9 cellular contexts compared by ENCODE assay signal in the genomic region with DNA sequence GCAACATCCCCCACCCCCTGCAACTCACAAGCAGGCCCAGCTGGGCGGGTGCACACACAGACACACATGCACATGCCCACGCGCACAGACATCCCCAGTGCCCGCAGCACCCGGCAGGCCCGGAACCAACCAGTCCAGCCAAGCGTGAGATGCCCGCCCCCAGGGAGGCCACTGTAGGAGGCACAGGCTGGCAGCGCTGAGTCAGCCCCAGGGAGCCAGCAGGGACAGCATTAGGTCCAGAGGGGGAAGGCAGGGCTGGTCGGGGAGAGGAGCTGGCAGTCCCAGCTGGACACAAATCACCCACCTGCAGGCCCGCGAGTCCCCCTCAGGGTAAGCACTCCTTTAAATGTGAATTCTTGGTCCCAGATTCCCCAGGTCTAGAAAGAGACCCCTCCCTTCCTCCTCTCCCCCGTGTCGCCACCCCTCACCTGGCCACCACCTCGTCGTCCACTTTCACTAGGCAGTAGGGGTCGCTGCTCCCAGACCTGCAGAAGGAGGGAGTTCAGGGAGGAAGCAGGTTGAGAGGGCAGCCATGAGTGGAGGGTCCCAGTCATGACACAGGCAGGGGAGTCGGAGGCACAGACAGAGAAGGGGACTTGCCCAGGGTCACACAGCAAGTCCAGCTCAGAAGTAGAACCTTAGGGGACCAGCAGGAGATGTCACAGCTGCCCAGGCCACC. TPM values are rescaled to one million over a fixed set of nuclear protein-coding genes. Genes with fewer than 3 reads are reported as not detected.
A peak's percentile ranks its signal among the peaks of the same experiment; 100 is the strongest.
DNase-seq lines count a peak whose midpoint lies in the region; ATAC-seq and TF ChIP-seq lines count a peak whose summit lies in the region.
"Had no signal": no experiment of that assay in that cellular context is flagged by ENCODE, and none has a peak within 500 bp of the region (broad histone marks: within the 10 kb centered on the region; RNA-seq: fewer than 3 reads in every experiment).

No MANE protein-coding gene starts in this region.

- H3K36me3 Mint-ChIP-seq in GM23338 (ENCODE audit: low read depth) (no peaks in the 10 kb centered on the region), glutamatergic neuron (ENCODE audit: unreplicated experiment) (no peaks in the 10 kb centered on the region)
- H3K36me3 Mint-ChIP-seq: brain had no signal

- H3K4me1 Mint-ChIP-seq in GM23338 (peaks cover 7% of the 10 kb centered on the region; the same call in 2 of the 3 replicates), glutamatergic neuron (ENCODE audit: low read depth, unreplicated experiment) (no peaks in the 10 kb centered on the region)

- TF ChIP-seq CTCF in GM23338 (conservative IDR thresholded peaks at IDR 0.05; ENCODE audit: low read depth in 2 of 2) (peak; percentile 65 to 94), glutamatergic neuron (IDR thresholded peaks at IDR 0.05; ENCODE audit: partially characterized antibody, unreplicated experiment) (no peak)

- 0 out of 2 replicates have a peak overlapping the region, but pooled peaks have one; percentile 56 for H2AFZ ChIP-seq in GM23338

- ATAC-seq in GM23338 (peak; percentile 61), GM18907 (IDR thresholded peaks at IDR 0.05; ENCODE audit: unreplicated experiment) (no peak)

- H3F3A ChIP-seq in GM23338 (replicated peaks; ENCODE audit: low read depth): no peaks in the 10 kb centered on the region

- peak; percentile 85 for DNase-seq in GM23338 (ENCODE audit: low spot score)
- peak; percentile 32 to 44 for DNase-seq in SHP77 (lab: John Stamatoyannopoulos, UW)
- peak; percentile 45 for DNase-seq in glutamatergic neuron
- no peak for DNase-seq in cerebellar nuclear complex (lab: John Stamatoyannopoulos, UW)
- DNase-seq in Kasumi-1 (lab: John Stamatoyannopoulos, UW): no peak

- no peak overlapping the region for H3K4me2 ChIP-seq in GM23338

- H3K27ac ChIP-seq in GM23338 (ENCODE audit: low read depth) (no peak overlapping the region), temporal lobe (ENCODE audit: low read depth, low read length) (peak overlapping the region; percentile 78)
- H3K27ac ChIP-seq: HL-60 had no signal

- H3K27ac Mint-ChIP-seq in GM23338: no peak overlapping the region; the same call in 1 of the 2 replicates
- no peak overlapping the region for H3K27ac Mint-ChIP-seq in glutamatergic neuron (ENCODE audit: unreplicated experiment)

- no peak overlapping the region for H3K4me3 Mint-ChIP-seq in GM23338
- no peak overlapping the region for H3K4me3 Mint-ChIP-seq in glutamatergic neuron (ENCODE audit: unreplicated experiment)
- H3K4me3 Mint-ChIP-seq: brain had no signal

- H3K9me3 Mint-ChIP-seq in GM23338: no peaks in the 10 kb centered on the region
- peaks cover 1% of the 10 kb centered on the region for H3K9me3 Mint-ChIP-seq in glutamatergic neuron (ENCODE audit: unreplicated experiment)

- H3K27me3 Mint-ChIP-seq in GM23338 (ENCODE audit: insufficient read depth, low read depth, poor library complexity) (peaks cover 14% of the 10 kb centered on the region), glutamatergic neuron (ENCODE audit: unreplicated experiment) (peaks cover 4% of the 10 kb centered on the region)

- peaks cover 5% of the 10 kb centered on the region; the same call in 1 of the 2 replicates for H3K4me1 ChIP-seq in GM23338 (ENCODE audit: insufficient read depth)

- H4K20me1 ChIP-seq in GM23338 (replicated peaks; ENCODE audit: insufficient read depth): no peaks in the 10 kb centered on the region

- peaks cover 8% of the 10 kb centered on the region for H3K27me3 ChIP-seq in GM23338 (ENCODE audit: insufficient read depth)

- H3K4me3 ChIP-seq in GM23338: no peak overlapping the region

- no peaks in the 10 kb centered on the region for H3K9me2 ChIP-seq in GM23338 (ENCODE audit: insufficient read depth)

- no peaks in the 10 kb centered on the region for H3K79me2 ChIP-seq in GM23338 (replicated peaks; ENCODE audit: insufficient read depth)

- H3K36me3 ChIP-seq in GM23338 (ENCODE audit: insufficient read depth): no peaks in the 10 kb centered on the region

TF ChIP-seq in GM23338, 12 proteins besides CTCF, POLR2A, EP300 and RAD21:
- TF ChIP-seq ZNF331 (CRISPR knock-in tag; IDR thresholded peaks at IDR 0.05; ENCODE audit: low read depth) (no peak), CREB1 (CRISPR knock-in tag; IDR thresholded peaks at IDR 0.05; ENCODE audit: low read depth) (peak; percentile 54; the same call in 1 of the 2 replicates)
- TF ChIP-seq, protein P1, sequence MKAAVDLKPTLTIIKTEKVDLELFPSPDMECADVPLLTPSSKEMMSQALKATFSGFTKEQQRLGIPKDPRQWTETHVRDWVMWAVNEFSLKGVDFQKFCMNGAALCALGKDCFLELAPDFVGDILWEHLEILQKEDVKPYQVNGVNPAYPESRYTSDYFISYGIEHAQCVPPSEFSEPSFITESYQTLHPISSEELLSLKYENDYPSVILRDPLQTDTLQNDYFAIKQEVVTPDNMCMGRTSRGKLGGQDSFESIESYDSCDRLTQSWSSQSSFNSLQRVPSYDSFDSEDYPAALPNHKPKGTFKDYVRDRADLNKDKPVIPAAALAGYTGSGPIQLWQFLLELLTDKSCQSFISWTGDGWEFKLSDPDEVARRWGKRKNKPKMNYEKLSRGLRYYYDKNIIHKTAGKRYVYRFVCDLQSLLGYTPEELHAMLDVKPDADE (IDR thresholded peaks at IDR 0.05): no peak

RNA-seq across cellular contexts. Expression of gene RASAL1, which starts 5.0 kb away (rescaled TPM):
- total RNA-seq in GM23338 (2014; rRNA removed; shearing (Covaris generic)): 5.4 and 8.2 TPM in 2 replicates
- polyA plus RNA-seq in GM23338 (2016; fragmentation: Nextera tagmentation; extraction: Ambion mirVana): 2.6 and 2.7 TPM in 2 replicates
- total RNA-seq in glutamatergic neuron (ENCODE audit: unreplicated experiment) (not detected), temporal lobe (4.2 TPM)

RNA-seq across cellular contexts. Expression of gene CFAP73, which starts 18.9 kb away (rescaled TPM):
- total RNA-seq in GM23338 (2014; rRNA removed; shearing (Covaris generic)): 0.59 TPM in 1 of 2 replicates, not detected in the other
- polyA plus RNA-seq in GM23338 (2016; fragmentation: Nextera tagmentation; extraction: Ambion mirVana): 0.50 and 0.54 TPM in 2 replicates
- total RNA-seq in glutamatergic neuron (ENCODE audit: unreplicated experiment) (not detected), temporal lobe (1.2 TPM)

RNA-seq across cellular contexts. Expression of gene DDX54, which starts 54.7 kb away (rescaled TPM):
- 79.6 and 84.1 TPM in 2 replicates for total RNA-seq in GM23338 (2014; rRNA removed; shearing (Covaris generic))
- polyA plus RNA-seq in GM23338 (2016; fragmentation: Nextera tagmentation; extraction: Ambion mirVana): 89.4 and 89.5 TPM in 2 replicates
- total RNA-seq in glutamatergic neuron (ENCODE audit: unreplicated experiment): 16.9 TPM
- 12.5 TPM for total RNA-seq in temporal lobe

RNA-seq across cellular contexts. Expression of gene RITA1, which starts 54.9 kb away (rescaled TPM):
- total RNA-seq in GM23338 (2014; rRNA removed; shearing (Covaris generic)): 33.0 and 40.4 TPM in 2 replicates
- polyA plus RNA-seq in GM23338 (2016; fragmentation: Nextera tagmentation; extraction: Ambion mirVana): 20.0 and 21.4 TPM in 2 replicates
- 6.7 TPM for total RNA-seq in glutamatergic neuron (ENCODE audit: unreplicated experiment)
- 6.6 TPM for total RNA-seq in temporal lobe

Comparison
In these comparisons a context has a peak if more than half of its experiments do, and no peak if none do; other contexts are left out.
1. DNase-seq: peak in GM23338 (single experiment), SHP77 (2 of 2) and glutamatergic neuron (single experiment); none in cerebellar nuclear complex (0 of 2) and Kasumi-1 (0 of 2).